ENCODE assay signal across 9 cellular contexts in genomic region chr17:80792373-80792781, GRCh38.
DNase-seq lines count a peak whose midpoint lies in the region; TF ChIP-seq lines count a peak whose summit lies in the region.
"Had no signal": no experiment of that assay in that cellular context is flagged by ENCODE, and none has a peak within 500 bp of the region (broad histone marks: within the 10 kb centered on the region; RNA-seq: fewer than 3 reads in every experiment).

No MANE protein-coding gene starts in this region.

- no peak overlapping the region for H3K4me3 ChIP-seq in CD4-positive, alpha-beta memory T cell (ENCODE audit: low read length in 2 of 2)
- H3K4me3 ChIP-seq in duodenal mucosa (ENCODE audit: low read depth in 1 of 2, low read length in 2 of 2) (no peak overlapping the region), trophoblast cell (ENCODE audit: low read depth, low read length) (no peak overlapping the region)

- peak overlapping the region in 7 of 8 donors; percentile 18 to 92 (median 77) for H3K4me3 Mint-ChIP-seq in CD4-positive, alpha-beta memory T cell
- H3K4me3 Mint-ChIP-seq: mesothelial cell of epicardium had no signal

- H2BK120ac ChIP-seq in trophoblast cell (ENCODE audit: insufficient read depth, low read length, poor library complexity), result peak overlapping the region; percentile 21

- peaks cover 0 to 2% (median 0%) of the 10 kb centered on the region in 8 donors for H3K9me3 Mint-ChIP-seq in CD4-positive, alpha-beta memory T cell

- no peak for DNase-seq in CD4-positive, alpha-beta memory T cell
- DNase-seq in RWPE1 (ENCODE audit: low spot score), result no peak
- no peak for DNase-seq in trophoblast cell
- DNase-seq in hippocampal formation (lab: John Stamatoyannopoulos, UW), result no peak
- DNase-seq in putamen (ENCODE audit: low spot score), result no peak
- no peak for DNase-seq in NCI-H1048 (lab: John Stamatoyannopoulos, UW)
- no peak for DNase-seq in NCI-H510A treated with DMSO at 0.1 percent for 48 hours (lab: John Stamatoyannopoulos, UW)

- no peaks in the 10 kb centered on the region for H3K9me3 ChIP-seq in CD4-positive, alpha-beta memory T cell (ENCODE audit: control insufficient read depth in 1 of 2, low read length in 2 of 2)
- H3K9me3 ChIP-seq in duodenal mucosa (ENCODE audit: control insufficient read depth in 1 of 2, low read length in 2 of 2) (no peaks in the 10 kb centered on the region), trophoblast cell (ENCODE audit: insufficient read depth, low read depth, low read length) (peaks cover 6% of the 10 kb centered on the region)

- CTCF ChIA-PET in CD4-positive, alpha-beta memory T cell (lab: Charles Lee; ENCODE audit: partially characterized antibody), result interaction anchor here (1.0 to 5.3 kb wide), 5 partner anchors 10 to 79 kb away, joined by 3 to 29 read pairs (median 4); no protein-coding TSS in a partner anchor
- CTCF ChIA-PET in RWPE1 (lab: Yijun Ruan, JAX), result interaction anchor here (0.7 kb wide), 1 partner anchor 25 kb away, joined by 6 read pairs; no protein-coding TSS in a partner anchor

- H3K27me3 ChIP-seq in CD4-positive, alpha-beta memory T cell (ENCODE audit: insufficient read depth, low read length), result no peaks in the 10 kb centered on the region
- H3K27me3 ChIP-seq in duodenal mucosa (ENCODE audit: control insufficient read depth in 1 of 2, insufficient read depth in 2 of 2, low read length in 2 of 2), result no peaks in the 10 kb centered on the region
- no peaks in the 10 kb centered on the region for H3K27me3 ChIP-seq in trophoblast cell (ENCODE audit: insufficient read depth, low read length)

- no peak overlapping the region for H4K8ac ChIP-seq in trophoblast cell (ENCODE audit: low read depth, low read length)

- H3K23ac ChIP-seq in trophoblast cell (ENCODE audit: low read length), result no peak overlapping the region

- no peak overlapping the region for H4K12ac ChIP-seq in trophoblast cell (ENCODE audit: low read depth, low read length)

- H2BK12ac ChIP-seq in trophoblast cell (ENCODE audit: low read length), result peak overlapping the region; percentile 81

- WGBS in trophoblast cell (ENCODE audit: extremely low coverage, insufficient coverage, insufficient read length), result no CpG with 5 or more reads among the region's 10 CpGs

- peak overlapping the region; percentile 50 for H3K27ac ChIP-seq in CD4-positive, alpha-beta memory T cell (ENCODE audit: low read depth, low read length)
- H3K27ac ChIP-seq in RWPE1 (peak overlapping the region; percentile 87), duodenal mucosa (ENCODE audit: low read depth, low read length) (peak overlapping the region; percentile 52), trophoblast cell (ENCODE audit: low read depth, low read length) (no peak overlapping the region)

- no peak overlapping the region for H3K4me2 ChIP-seq in trophoblast cell (ENCODE audit: low read length)

- POLR2A ChIA-PET in CD4-positive, alpha-beta memory T cell (lab: Charles Lee; ENCODE audit: partially characterized antibody), result interaction anchor here (0.6 to 4.1 kb wide), 9 partner anchors 10 to 252 kb away, joined by 3 to 51 read pairs (median 5); no protein-coding TSS in a partner anchor
- POLR2A ChIA-PET in RWPE1 (lab: Yijun Ruan, JAX; ENCODE audit: low non-redundant PET), result no interaction called here

- H3K14ac ChIP-seq in trophoblast cell (ENCODE audit: low read length), result peak overlapping the region; percentile 38

- H3K4ac ChIP-seq in trophoblast cell (ENCODE audit: low read depth, low read length), result no peak overlapping the region

- H2BK5ac ChIP-seq in trophoblast cell (ENCODE audit: low read depth, low read length, poor library complexity), result peak overlapping the region; percentile 51

- peaks cover 57 to 76% (median 60%) of the 10 kb centered on the region in 4 donors for H3K4me1 Mint-ChIP-seq in CD4-positive, alpha-beta memory T cell

- H3K27ac Mint-ChIP-seq in CD4-positive, alpha-beta memory T cell, result peak overlapping the region; percentile 84 to 96 (median 95)

- peaks cover 3% of the 10 kb centered on the region for H3K79me1 ChIP-seq in trophoblast cell (ENCODE audit: low read length)

- peaks cover 63% of the 10 kb centered on the region for H3K4me1 ChIP-seq in CD4-positive, alpha-beta memory T cell (ENCODE audit: insufficient read depth, low read length)
- peaks cover 13 to 18% of the 10 kb centered on the region in 2 donors for H3K4me1 ChIP-seq in duodenal mucosa (ENCODE audit: control insufficient read depth in 1 of 2, insufficient read depth in 2 of 2, low read length in 2 of 2)
- peaks cover 12 to 25% of the 10 kb centered on the region in 2 experiments for H3K4me1 ChIP-seq in trophoblast cell (ENCODE audit: control insufficient read depth in 1 of 2, insufficient read depth in 2 of 2, low read length in 2 of 2)

- no peak for TF ChIP-seq CTCF in RWPE1 (conservative IDR thresholded peaks at IDR 0.05; ENCODE audit: low read depth)

- intact Hi-C loops in CD4-positive, alpha-beta memory T cell (cut with micrococcal nuclease), result loop anchor here (5.0 kb wide), 1 partner anchor 60 kb away; no protein-coding TSS in a partner anchor

- peak overlapping the region; percentile 15 for H3K18ac ChIP-seq in trophoblast cell (ENCODE audit: low read length)

- H3K79me2 ChIP-seq in trophoblast cell (ENCODE audit: control insufficient read depth, insufficient read depth, low read length, poor library complexity), result no peaks in the 10 kb centered on the region

- H3K9ac ChIP-seq in duodenal mucosa (ENCODE audit: low read depth in 1 of 2, low read length in 2 of 2) (no peak overlapping the region), trophoblast cell (ENCODE audit: low read length) (no peak overlapping the region)

- no peaks in the 10 kb centered on the region for H3K27me3 Mint-ChIP-seq in CD4-positive, alpha-beta memory T cell

- H3K36me3 Mint-ChIP-seq in CD4-positive, alpha-beta memory T cell, result peaks cover 13 to 27% of the 10 kb centered on the region in 2 donors

- peak overlapping the region; percentile 47 for H2AK5ac ChIP-seq in trophoblast cell (ENCODE audit: low read length)

- H2AFZ ChIP-seq in trophoblast cell (ENCODE audit: insufficient read depth, low read length, poor library complexity), result no peak overlapping the region

- peak overlapping the region; percentile 49 for H4K91ac ChIP-seq in trophoblast cell (ENCODE audit: low read depth, low read length)

- no peaks in the 10 kb centered on the region for H3K36me3 ChIP-seq in CD4-positive, alpha-beta memory T cell (ENCODE audit: insufficient read depth, low read length)
- peaks cover 0 to 11% of the 10 kb centered on the region in 2 donors for H3K36me3 ChIP-seq in duodenal mucosa (ENCODE audit: control insufficient read depth in 1 of 2, insufficient read depth in 2 of 2, low read length in 2 of 2)
- H3K36me3 ChIP-seq in trophoblast cell (ENCODE audit: control insufficient read depth in 1 of 2, insufficient read depth in 2 of 2, low read length in 2 of 2), result peaks cover 2 to 4% of the 10 kb centered on the region in 2 experiments
